In genomic region chr6:839201-839600, GRCh38 we compare ENCODE assay signal across 10 cellular contexts.
"Had no signal": no experiment of that assay in that cellular context is flagged by ENCODE, and none has a peak within 500 bp of the region (broad histone marks: within the 10 kb centered on the region; RNA-seq: fewer than 3 reads in every experiment).

No MANE protein-coding gene starts in this region.

- FAIRE-seq: H1, H54 had no signal

- H3K27ac ChIP-seq: GM23248 had no signal

- H3K4me3 Mint-ChIP-seq: H9, HFFc6 had no signal

- H3K4me3 ChIP-seq: GM23248, HAP-1 had no signal

- ATAC-seq: HCT116 had no signal

- H3K9me3 ChIP-seq: HAP-1 had no signal

- H2AFZ ChIP-seq: GM23248 had no signal

- H3K4me1 ChIP-seq: HAP-1 had no signal

- H3K27ac Mint-ChIP-seq: H9, HFFc6 had no signal

- H3K36me3 ChIP-seq: HAP-1 had no signal

- DNase-seq: GM23248, GOT3, H7, H9, HCEC 1CT, HFFc6 had no signal
